18 cellular contexts compared by ENCODE assay signal in the genomic region with DNA sequence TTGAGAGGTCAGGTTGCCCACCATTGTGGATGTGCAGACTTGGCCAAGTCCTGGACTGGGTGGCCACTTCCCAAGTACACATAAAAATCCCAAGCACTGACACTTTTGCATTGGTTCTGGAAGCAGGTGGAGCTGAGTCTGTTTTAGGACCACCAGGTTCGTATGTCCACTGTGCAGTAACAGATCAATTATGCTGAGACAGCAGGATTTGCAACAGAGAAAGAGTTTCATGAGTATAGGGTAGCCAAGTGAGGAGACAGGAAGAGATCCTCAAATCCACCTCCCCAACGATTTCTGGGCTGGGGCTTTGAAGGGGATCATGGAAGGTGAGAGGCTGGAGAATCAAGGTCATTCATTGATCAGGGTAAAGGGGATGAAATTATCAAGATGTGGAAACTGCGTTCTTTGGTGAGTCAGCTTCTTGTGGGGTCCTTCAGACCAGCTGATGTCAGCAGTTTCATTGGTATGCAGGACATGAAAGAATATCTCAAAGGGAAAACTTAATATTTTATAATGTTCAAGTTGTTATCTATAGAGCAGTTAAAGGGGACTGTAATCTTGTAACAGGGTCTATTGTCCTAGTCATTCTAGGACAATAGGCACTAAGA.
DNase-seq lines count a peak whose midpoint lies in the region; ATAC-seq and TF ChIP-seq lines count a peak whose summit lies in the region.
"Had no signal": no experiment of that assay in that cellular context is flagged by ENCODE, and none has a peak within 500 bp of the region (broad histone marks: within the 10 kb centered on the region; RNA-seq: fewer than 3 reads in every experiment).

No MANE protein-coding gene starts in this region.

- H3K18ac ChIP-seq in trophoblast cell (ENCODE audit: low read length), result no peak overlapping the region

- H3K9me3 ChIP-seq in Karpas-422 (ENCODE audit: low read length) (no peaks in the 10 kb centered on the region), endodermal cell (ENCODE audit: control insufficient read depth, low read length) (peaks cover 47% of the 10 kb centered on the region), trophoblast cell (ENCODE audit: insufficient read depth, low read depth, low read length) (peaks cover 10% of the 10 kb centered on the region)
- H3K9me3 ChIP-seq: Caco-2 had no signal

- 0 out of 2 replicates have a peak, but pooled peaks cover 3% of the 10 kb centered on the region for H3F3A ChIP-seq in GM23338 (replicated peaks; ENCODE audit: low read depth)

- H3K4me1 ChIP-seq in GM23338 (ENCODE audit: insufficient read depth) (no peaks in the 10 kb centered on the region), Karpas-422 (ENCODE audit: low read length) (no peaks in the 10 kb centered on the region), endodermal cell (ENCODE audit: control insufficient read depth, insufficient read depth, low read length) (peaks cover 2% of the 10 kb centered on the region), trophoblast cell (ENCODE audit: control insufficient read depth in 1 of 2, insufficient read depth in 2 of 2, low read length in 2 of 2) (no peaks in the 10 kb centered on the region)
- H3K4me1 ChIP-seq: Caco-2 had no signal

- no peak for ATAC-seq in GM23338
- no peak for ATAC-seq in HG03135 (IDR thresholded peaks at IDR 0.05; ENCODE audit: unreplicated experiment)
- no peak for ATAC-seq in GM19324 (IDR thresholded peaks at IDR 0.05; ENCODE audit: low FRiP score, unreplicated experiment)
- ATAC-seq: CD8-positive, alpha-beta T cell had no signal

- H4K91ac ChIP-seq in trophoblast cell (ENCODE audit: low read depth, low read length), result no peak overlapping the region

- no peak overlapping the region for H2AK5ac ChIP-seq in trophoblast cell (ENCODE audit: low read length)

- peaks cover 4% of the 10 kb centered on the region for H3K27me3 Mint-ChIP-seq in GM23338 (ENCODE audit: insufficient read depth, low read depth, poor library complexity)
- no peaks in the 10 kb centered on the region for H3K27me3 Mint-ChIP-seq in endodermal cell (ENCODE audit: insufficient read depth)
- H3K27me3 Mint-ChIP-seq: B cell; CD4-positive, CD25-positive, alpha-beta regulatory T cell had no signal

- 93 to 100% methylated on average over 2 to 3 of the region's 3 CpGs for WGBS in endodermal cell (ENCODE audit: insufficient coverage in 1 of 2, insufficient read length in 1 of 2), 2 experiments
- WGBS in trophoblast cell (ENCODE audit: extremely low coverage, insufficient coverage, insufficient read length), result no CpG with 5 or more reads among the region's 3 CpGs

- H3K36me3 ChIP-seq in GM23338 (ENCODE audit: insufficient read depth) (no peaks in the 10 kb centered on the region), Karpas-422 (ENCODE audit: insufficient read depth, low read length) (no peaks in the 10 kb centered on the region), endodermal cell (ENCODE audit: control insufficient read depth, insufficient read depth, low read length) (peaks cover 54% of the 10 kb centered on the region), trophoblast cell (ENCODE audit: control insufficient read depth in 1 of 2, insufficient read depth in 2 of 2, low read length in 2 of 2) (no peaks in the 10 kb centered on the region)
- H3K36me3 ChIP-seq: BLaER1 had no signal

- H3K4me1 Mint-ChIP-seq in GM23338, result no peaks in the 10 kb centered on the region; the same call in 2 of the 3 replicates
- H3K4me1 Mint-ChIP-seq in endodermal cell, result peaks cover 14% of the 10 kb centered on the region
- H3K4me1 Mint-ChIP-seq: B cell; CD4-positive, CD25-positive, alpha-beta regulatory T cell had no signal

- no peak overlapping the region for H2BK120ac ChIP-seq in trophoblast cell (ENCODE audit: insufficient read depth, low read length, poor library complexity)

- H3K27ac ChIP-seq in GM23338 (ENCODE audit: low read depth), result no peak overlapping the region
- no peak overlapping the region for H3K27ac ChIP-seq in Karpas-422 (ENCODE audit: low read length)
- no peak overlapping the region for H3K27ac ChIP-seq in endodermal cell (ENCODE audit: low read depth, low read length)
- H3K27ac ChIP-seq in trophoblast cell (ENCODE audit: low read depth, low read length), result no peak overlapping the region
- H3K27ac ChIP-seq: BLaER1, C4-2B had no signal

- no peak for DNase-seq in GM23338 (ENCODE audit: low spot score)
- peak; percentile 4 for DNase-seq in Karpas-422
- DNase-seq in endodermal cell, result peak; percentile 11
- DNase-seq in trophoblast cell, result no peak
- no peak for DNase-seq in activated naive CD4-positive, alpha-beta T cell (lab: John Stamatoyannopoulos, UW)
- DNase-seq: Caco-2; CD4-positive, CD25-positive, alpha-beta regulatory T cell; CD8-positive, alpha-beta T cell; DMS153; DND-41; GOT3; H7; HCEC 1CT had no signal

- H4K8ac ChIP-seq in trophoblast cell (ENCODE audit: low read depth, low read length), result no peak overlapping the region

- H3K14ac ChIP-seq in trophoblast cell (ENCODE audit: low read length), result no peak overlapping the region

- no peak overlapping the region for H3K4me3 Mint-ChIP-seq in GM23338
- H3K4me3 Mint-ChIP-seq in endodermal cell, result no peak overlapping the region
- H3K4me3 Mint-ChIP-seq: B cell; CD4-positive, CD25-positive, alpha-beta regulatory T cell; CD8-positive, alpha-beta T cell had no signal

- no peak overlapping the region for H3K4ac ChIP-seq in trophoblast cell (ENCODE audit: low read depth, low read length)

- H3K79me1 ChIP-seq in trophoblast cell (ENCODE audit: low read length), result no peaks in the 10 kb centered on the region

- H2BK12ac ChIP-seq in trophoblast cell (ENCODE audit: low read length), result no peak overlapping the region

- no peaks in the 10 kb centered on the region for H3K9me2 ChIP-seq in GM23338 (ENCODE audit: insufficient read depth)
- H3K9me2 ChIP-seq in Karpas-422 (replicated peaks; ENCODE audit: insufficient read depth, low read length), result no peaks in the 10 kb centered on the region

- peaks cover 53% of the 10 kb centered on the region for H3K36me3 Mint-ChIP-seq in GM23338 (ENCODE audit: low read depth)
- H3K36me3 Mint-ChIP-seq in endodermal cell (ENCODE audit: low read depth), result peaks cover 60% of the 10 kb centered on the region
- H3K36me3 Mint-ChIP-seq: CD4-positive, CD25-positive, alpha-beta regulatory T cell; CD8-positive, alpha-beta T cell had no signal

- H3K27me3 ChIP-seq in GM23338 (ENCODE audit: insufficient read depth), result no peaks in the 10 kb centered on the region
- H3K27me3 ChIP-seq in Karpas-422 (ENCODE audit: low read length), result no peaks in the 10 kb centered on the region
- no peaks in the 10 kb centered on the region for H3K27me3 ChIP-seq in endodermal cell (ENCODE audit: control insufficient read depth, insufficient read depth, low read length, poor library complexity, severe bottlenecking)
- no peaks in the 10 kb centered on the region for H3K27me3 ChIP-seq in trophoblast cell (ENCODE audit: insufficient read depth, low read length)
- H3K27me3 ChIP-seq: BLaER1 had no signal

- H3K79me2 ChIP-seq in GM23338 (replicated peaks; ENCODE audit: insufficient read depth), result no peaks in the 10 kb centered on the region
- H3K79me2 ChIP-seq in Karpas-422 (ENCODE audit: low read length), result no peaks in the 10 kb centered on the region
- no peaks in the 10 kb centered on the region for H3K79me2 ChIP-seq in trophoblast cell (ENCODE audit: control insufficient read depth, insufficient read depth, low read length, poor library complexity)

- no peak overlapping the region for H3K23ac ChIP-seq in trophoblast cell (ENCODE audit: low read length)

- H2AFZ ChIP-seq in GM23338, result no peak overlapping the region
- H2AFZ ChIP-seq in Karpas-422 (ENCODE audit: low read length), result no peak overlapping the region
- H2AFZ ChIP-seq in trophoblast cell (ENCODE audit: insufficient read depth, low read length, poor library complexity), result no peak overlapping the region

- TF ChIP-seq CTCF in GM23338 (conservative IDR thresholded peaks at IDR 0.05; ENCODE audit: low read depth in 2 of 2) (no peak), endodermal cell (conservative IDR thresholded peaks at IDR 0.05) (no peak)

- H3K4me3 ChIP-seq in GM23338 (no peak overlapping the region), Karpas-422 (ENCODE audit: low read length) (no peak overlapping the region), endodermal cell (ENCODE audit: low read length) (peak overlapping the region; percentile 56), trophoblast cell (ENCODE audit: low read depth, low read length) (peak overlapping the region; percentile 49)
- H3K4me3 ChIP-seq: BLaER1 had no signal

- H3K9me3 Mint-ChIP-seq in GM23338 (peaks cover 27% of the 10 kb centered on the region), endodermal cell (peaks cover 41% of the 10 kb centered on the region)

- H3K4me2 ChIP-seq in GM23338 (no peak overlapping the region), Karpas-422 (ENCODE audit: low read depth, low read length, poor library complexity, severe bottlenecking) (no peak overlapping the region), trophoblast cell (ENCODE audit: low read length) (no peak overlapping the region)
- H3K4me2 ChIP-seq: BLaER1 had no signal

- H3K9ac ChIP-seq in Karpas-422 (ENCODE audit: low read length) (no peak overlapping the region), endodermal cell (ENCODE audit: extremely low read depth, low read length, poor library complexity, severe bottlenecking) (no peak overlapping the region), trophoblast cell (ENCODE audit: low read length) (no peak overlapping the region)
- H3K9ac ChIP-seq: BLaER1 had no signal

- no peak overlapping the region for H2BK5ac ChIP-seq in trophoblast cell (ENCODE audit: low read depth, low read length, poor library complexity)

- H4K12ac ChIP-seq in trophoblast cell (ENCODE audit: low read depth, low read length), result no peak overlapping the region

- H3K27ac Mint-ChIP-seq in GM23338 (peak overlapping the region; percentile 1; the same call in 1 of the 2 replicates), endodermal cell (no peak overlapping the region)
- H3K27ac Mint-ChIP-seq: B cell; CD4-positive, CD25-positive, alpha-beta regulatory T cell; CD8-positive, alpha-beta T cell had no signal

- H4K20me1 ChIP-seq in GM23338 (replicated peaks; ENCODE audit: insufficient read depth) (no peaks in the 10 kb centered on the region), Karpas-422 (ENCODE audit: insufficient read depth, low read depth, low read length) (no peaks in the 10 kb centered on the region)
- H4K20me1 ChIP-seq: BLaER1 had no signal

TF ChIP-seq in GM23338, 12 proteins besides CTCF, POLR2A, EP300 and RAD21 (continues in another document):
- TF ChIP-seq CREB1 (CRISPR knock-in tag; IDR thresholded peaks at IDR 0.05; ENCODE audit: low read depth) (no peak), ZNF114 (CRISPR knock-in tag; IDR thresholded peaks at IDR 0.05) (no peak)
- TF ChIP-seq, protein P1, sequence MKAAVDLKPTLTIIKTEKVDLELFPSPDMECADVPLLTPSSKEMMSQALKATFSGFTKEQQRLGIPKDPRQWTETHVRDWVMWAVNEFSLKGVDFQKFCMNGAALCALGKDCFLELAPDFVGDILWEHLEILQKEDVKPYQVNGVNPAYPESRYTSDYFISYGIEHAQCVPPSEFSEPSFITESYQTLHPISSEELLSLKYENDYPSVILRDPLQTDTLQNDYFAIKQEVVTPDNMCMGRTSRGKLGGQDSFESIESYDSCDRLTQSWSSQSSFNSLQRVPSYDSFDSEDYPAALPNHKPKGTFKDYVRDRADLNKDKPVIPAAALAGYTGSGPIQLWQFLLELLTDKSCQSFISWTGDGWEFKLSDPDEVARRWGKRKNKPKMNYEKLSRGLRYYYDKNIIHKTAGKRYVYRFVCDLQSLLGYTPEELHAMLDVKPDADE (IDR thresholded peaks at IDR 0.05), result no peak

Comparison
In these comparisons a context has a peak if more than half of its experiments do, and no peak if none do; other contexts are left out.
1. DNase-seq: peak in Karpas-422 (single experiment) and endodermal cell (single experiment); none in GM23338 (single experiment), trophoblast cell (0 of 2) and activated naive CD4-positive, alpha-beta T cell (0 of 4).
2. H3K4me3 ChIP-seq: peak in endodermal cell (single experiment) and trophoblast cell (single experiment); none in GM23338 (single experiment) and Karpas-422 (single experiment).